30 cellular contexts compared by ENCODE assay signal in the genomic region with DNA sequence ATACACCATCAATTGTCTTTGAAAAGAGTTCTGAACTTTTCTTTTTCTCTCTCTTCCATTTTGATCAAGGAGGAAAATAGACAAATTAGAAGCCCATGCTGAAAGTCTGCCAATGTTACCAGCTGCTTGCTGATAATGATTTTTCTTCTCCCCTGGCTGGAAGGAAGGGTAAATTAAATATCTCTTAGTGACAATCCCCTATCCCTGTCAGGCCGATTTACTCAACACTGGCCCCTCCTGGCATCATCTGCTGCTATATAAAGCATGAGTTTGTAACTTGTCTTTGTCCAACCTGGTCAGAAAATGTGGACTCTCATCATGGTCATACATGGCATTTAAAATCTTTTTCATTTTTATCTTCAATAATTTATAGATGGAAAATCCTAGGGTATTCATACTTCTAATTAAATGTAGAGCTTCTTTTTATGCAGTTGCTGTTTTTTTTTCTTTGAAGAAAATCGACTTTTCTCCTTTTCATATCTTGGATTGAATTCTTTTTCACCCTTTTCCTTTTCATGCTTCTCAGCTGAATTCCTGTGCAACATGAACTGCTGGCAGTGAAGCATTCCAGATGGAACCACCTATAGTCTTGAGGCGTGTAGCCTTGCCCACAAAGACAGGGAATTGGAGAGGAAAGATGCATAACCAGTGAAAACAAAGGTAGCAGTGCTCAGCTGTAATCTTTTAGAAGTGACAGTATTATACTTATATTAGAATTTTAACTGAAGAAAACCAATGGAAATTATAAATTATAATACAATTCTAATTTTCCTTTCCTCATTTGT.
DNase-seq lines count a peak whose midpoint lies in the region; ATAC-seq and TF ChIP-seq lines count a peak whose summit lies in the region.
"Had no signal": no experiment of that assay in that cellular context is flagged by ENCODE, and none has a peak within 500 bp of the region (broad histone marks: within the 10 kb centered on the region; RNA-seq: fewer than 3 reads in every experiment).

No MANE protein-coding gene starts in this region.

- H3K9me3 Mint-ChIP-seq in HFFc6, result no peaks in the 10 kb centered on the region
- H3K9me3 Mint-ChIP-seq: activated B cell treated with CpG ODN at 0.5 μM for 24 hours; activated naive CD8-positive, alpha-beta T cell treated with anti-CD3 and anti-CD28 coated beads for 36 hours; activated T-cell treated with anti-CD3 and anti-CD28 coated beads, Interleukin-2, amount 50 U/mL, for 24 hours; nephron; T-cell; type B pancreatic cell had no signal

- no peaks in the 10 kb centered on the region for H3K9me3 ChIP-seq in osteoblast (ENCODE audit: low read depth, low read length)
- H3K9me3 ChIP-seq: ascending aorta; BLaER1 treated with 17β-estradiol and CSF1 and Interleukin-3, amounts not matched to agents 10 nM and 100 nM; gastroesophageal sphincter; lower lobe of right lung; SJSA1 had no signal

- H3K79me2 ChIP-seq in osteoblast (ENCODE audit: insufficient read depth, low read length), result no peaks in the 10 kb centered on the region
- H3K79me2 ChIP-seq: hepatocyte had no signal

- no peak overlapping the region for H3K27ac ChIP-seq in brain microvascular endothelial cell
- H3K27ac ChIP-seq in osteoblast (ENCODE audit: low read depth, low read length), result peak overlapping the region; percentile 61
- H3K27ac ChIP-seq: ascending aorta, dorsolateral prefrontal cortex, hepatocyte, lower lobe of right lung, SJSA1 had no signal

- H3K4me3 ChIP-seq in brain microvascular endothelial cell (ENCODE audit: low read depth, low read length) (no peak overlapping the region), osteoblast (ENCODE audit: insufficient read depth, low read length) (no peak overlapping the region)
- H3K4me3 ChIP-seq: ascending aorta; BLaER1 treated with 17β-estradiol and CSF1 and Interleukin-3, amounts not matched to agents 10 nM and 100 nM; dorsolateral prefrontal cortex; gastroesophageal sphincter; hepatocyte; lower lobe of right lung; SJSA1 had no signal

- H2AFZ ChIP-seq in osteoblast (ENCODE audit: low read length), result no peak overlapping the region
- H2AFZ ChIP-seq: hepatocyte had no signal

- peaks cover 5% of the 10 kb centered on the region for H3K36me3 Mint-ChIP-seq in HFFc6 (ENCODE audit: low read depth)
- H3K36me3 Mint-ChIP-seq: activated naive CD8-positive, alpha-beta T cell treated with anti-CD3 and anti-CD28 coated beads for 36 hours; T-cell; type B pancreatic cell had no signal

- H3K4me2 ChIP-seq in osteoblast (ENCODE audit: insufficient read depth, low read length), result no peak overlapping the region
- H3K4me2 ChIP-seq: hepatocyte had no signal

- in situ Hi-C loops in brain microvascular endothelial cell (cut with HindIII; ENCODE audit: low pct_ligation_motif_present, low sequenced_read_pairs), result no loop called here

- H3K27ac Mint-ChIP-seq in HFFc6, result peak overlapping the region; percentile 19; the same call in 1 of the 2 replicates
- H3K27ac Mint-ChIP-seq: activated B cell treated with CpG ODN at 0.5 μM for 24 hours; activated naive CD8-positive, alpha-beta T cell treated with anti-CD3 and anti-CD28 coated beads for 36 hours; activated T-cell treated with anti-CD3 and anti-CD28 coated beads, Interleukin-2, amount 50 U/mL, for 24 hours; nephron; T-cell; type B pancreatic cell had no signal

- DNase-seq in HFFc6, result no peak
- DNase-seq in NCI-H446 (lab: John Stamatoyannopoulos, UW), result peak; percentile 46 to 79
- no peak for DNase-seq in brain microvascular endothelial cell
- DNase-seq in osteoblast (ENCODE audit: insufficient read length, low spot score, missing footprints), result no peak
- no peak for DNase-seq in C1 segment of cervical spinal cord (lab: John Stamatoyannopoulos, UW)
- DNase-seq in NCI-H1694 (lab: John Stamatoyannopoulos, UW), result no peak
- DNase-seq: activated B cell treated with CpG ODN at 0.5 μM for 24 hours; activated effector memory CD4-positive, alpha-beta T cell treated with anti-CD3 and anti-CD28 coated beads, Interleukin-2, amount 50 U/mL, for 16 hours; activated naive CD8-positive, alpha-beta T cell treated with anti-CD3 and anti-CD28 coated beads for 36 hours; activated T-cell treated with anti-CD3 and anti-CD28 coated beads, Interleukin-2, amount 50 U/mL, for 24 hours; COR-L47; DMS79; dorsolateral prefrontal cortex; GF-D8; kidney glomerular epithelial cell; lower lobe of right lung; NCI-H1417; NCI-H2029 treated with DMSO at 0.1 percent for 48 hours; NCI-H526 treated with DMSO at 0.1 percent for 48 hours; small intestine; stimulated activated naive CD4-positive, alpha-beta T cell; T-cell had no signal

- H3K36me3 ChIP-seq in brain microvascular endothelial cell (replicated peaks), result no peaks in the 10 kb centered on the region
- no peaks in the 10 kb centered on the region for H3K36me3 ChIP-seq in osteoblast (ENCODE audit: insufficient read depth, low read length)
- H3K36me3 ChIP-seq: ascending aorta; BLaER1 treated with 17β-estradiol and CSF1 and Interleukin-3, amounts not matched to agents 10 nM and 100 nM; gastroesophageal sphincter; lower lobe of right lung; SJSA1 had no signal

- H3K4me3 Mint-ChIP-seq in HFFc6, result no peak overlapping the region
- H3K4me3 Mint-ChIP-seq: activated B cell treated with CpG ODN at 0.5 μM for 24 hours; activated naive CD8-positive, alpha-beta T cell treated with anti-CD3 and anti-CD28 coated beads for 36 hours; activated T-cell treated with anti-CD3 and anti-CD28 coated beads, Interleukin-2, amount 50 U/mL, for 24 hours; nephron; T-cell; type B pancreatic cell had no signal

- H3K27me3 ChIP-seq in brain microvascular endothelial cell (replicated peaks), result no peaks in the 10 kb centered on the region
- H3K27me3 ChIP-seq in osteoblast (ENCODE audit: insufficient read depth, low read length), result no peaks in the 10 kb centered on the region
- H3K27me3 ChIP-seq: ascending aorta; BLaER1 treated with 17β-estradiol and CSF1 and Interleukin-3, amounts not matched to agents 10 nM and 100 nM; gastroesophageal sphincter; hepatocyte; SJSA1 had no signal

- H3K4me1 Mint-ChIP-seq in HFFc6 (ENCODE audit: low read depth), result peaks cover 85% of the 10 kb centered on the region
- H3K4me1 Mint-ChIP-seq: activated B cell treated with CpG ODN at 0.5 μM for 24 hours; activated naive CD8-positive, alpha-beta T cell treated with anti-CD3 and anti-CD28 coated beads for 36 hours; T-cell had no signal

- TF ChIP-seq CTCF in HFFc6 (IDR thresholded peaks at IDR 0.05) (peak; percentile 23; the same call in 1 of the 2 replicates), brain microvascular endothelial cell (IDR thresholded peaks at IDR 0.05; ENCODE audit: low read depth, low read length, missing control alignments) (peak; percentile 35), osteoblast (IDR thresholded peaks at IDR 0.05; ENCODE audit: extremely low read depth, low read depth, low read length) (peak; percentile 9)

- H3K4me1 ChIP-seq in osteoblast (ENCODE audit: insufficient read depth, low read length), result peaks cover 65% of the 10 kb centered on the region
- H3K4me1 ChIP-seq: ascending aorta, lower lobe of right lung had no signal

- no peak for ATAC-seq in HG02840 (IDR thresholded peaks at IDR 0.05; ENCODE audit: low FRiP score, unreplicated experiment)
- ATAC-seq: gastroesophageal sphincter, lower lobe of right lung, T-cell had no signal

- H3K27me3 Mint-ChIP-seq in HFFc6 (ENCODE audit: insufficient read depth), result no peaks in the 10 kb centered on the region; the same call in 1 of the 2 replicates
- H3K27me3 Mint-ChIP-seq: activated B cell treated with CpG ODN at 0.5 μM for 24 hours had no signal

- H4K20me1 ChIP-seq in osteoblast (ENCODE audit: insufficient read depth, low read length), result no peaks in the 10 kb centered on the region
- H4K20me1 ChIP-seq: BLaER1 treated with 17β-estradiol and CSF1 and Interleukin-3, amounts not matched to agents 10 nM and 100 nM had no signal

Comparison
In these comparisons a context has a peak if more than half of its experiments do, and no peak if none do; other contexts are left out.
1. DNase-seq: peak in NCI-H446 (2 of 2); none in HFFc6 (single experiment), brain microvascular endothelial cell (single experiment), osteoblast (single experiment), C1 segment of cervical spinal cord (0 of 14) and NCI-H1694 (single experiment).
2. Peak in every context shown above with its lines, with median percentiles within 50 percentile points of each other: CTCF ChIP-seq.